Comparison of ENCODE assay signal across 2 cellular contexts in the genomic region with DNA sequence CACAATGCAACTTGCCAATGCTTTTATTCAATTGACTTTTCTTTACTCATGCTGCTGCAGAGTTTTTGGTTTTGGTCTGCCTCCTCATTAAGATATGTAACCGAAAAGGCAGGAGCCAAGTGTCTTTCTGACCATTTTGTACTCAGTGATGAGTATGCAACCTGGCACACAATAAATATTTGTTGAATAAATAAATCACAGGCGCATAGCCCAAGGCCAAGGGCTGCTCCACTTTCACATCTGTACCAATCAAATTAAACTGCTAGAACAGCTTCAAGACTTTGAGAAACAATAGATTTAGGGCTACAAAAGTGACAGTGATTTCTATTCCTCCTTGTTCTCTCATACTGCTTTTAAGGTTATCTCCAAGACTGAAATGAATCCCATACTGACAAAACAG.
TF ChIP-seq lines count a peak whose summit lies in the region.

No MANE protein-coding gene starts in this region.

TF ChIP-seq in SK-N-SH treated with all-trans-retinoic acid at 6 μM for 48 hours, 23 proteins besides CTCF, POLR2A, EP300 and RAD21 (continued from another document):
- TF ChIP-seq ZNF8 (CRISPR knock-in tag; IDR thresholded peaks at IDR 0.05) (no peak), ZNF70 (CRISPR knock-in tag; IDR thresholded peaks at IDR 0.05) (no peak), PATZ1 (CRISPR knock-in tag; IDR thresholded peaks at IDR 0.05; ENCODE audit: borderline replicate concordance) (no peak), TCF4 (CRISPR knock-in tag; IDR thresholded peaks at IDR 0.05; ENCODE audit: borderline replicate concordance) (no peak), OSR1 (CRISPR knock-in tag; IDR thresholded peaks at IDR 0.05) (no peak), ZFP30 (CRISPR knock-in tag; IDR thresholded peaks at IDR 0.05) (no peak)

TF ChIP-seq in SK-N-SH, 30 proteins besides CTCF, POLR2A, EP300 and RAD21 (continued from another document):
- no peak for TF ChIP-seq ZBTB33 (IDR thresholded peaks at IDR 0.05; ENCODE audit: borderline replicate concordance, low read depth)
- no peak for TF ChIP-seq RCOR1 (IDR thresholded peaks at IDR 0.05; ENCODE audit: low read length)
- no peak for TF ChIP-seq SMC3 (IDR thresholded peaks at IDR 0.05; ENCODE audit: low read depth, low read length)
- no peak for TF ChIP-seq POLR2AphosphoS5 (IDR thresholded peaks at IDR 0.05; ENCODE audit: low read depth, low read length)
- TF ChIP-seq NRF1 (IDR thresholded peaks at IDR 0.05; ENCODE audit: low read depth, low read length): no peak
- no peak for TF ChIP-seq YY1 (IDR thresholded peaks at IDR 0.05; ENCODE audit: low read depth)
- TF ChIP-seq JUND (IDR thresholded peaks at IDR 0.05): no peak
- no peak for TF ChIP-seq TEAD4 (IDR thresholded peaks at IDR 0.05; ENCODE audit: borderline replicate concordance, insufficient read depth)
